ENCODE assay signal across 31 cellular contexts in the genomic region with DNA sequence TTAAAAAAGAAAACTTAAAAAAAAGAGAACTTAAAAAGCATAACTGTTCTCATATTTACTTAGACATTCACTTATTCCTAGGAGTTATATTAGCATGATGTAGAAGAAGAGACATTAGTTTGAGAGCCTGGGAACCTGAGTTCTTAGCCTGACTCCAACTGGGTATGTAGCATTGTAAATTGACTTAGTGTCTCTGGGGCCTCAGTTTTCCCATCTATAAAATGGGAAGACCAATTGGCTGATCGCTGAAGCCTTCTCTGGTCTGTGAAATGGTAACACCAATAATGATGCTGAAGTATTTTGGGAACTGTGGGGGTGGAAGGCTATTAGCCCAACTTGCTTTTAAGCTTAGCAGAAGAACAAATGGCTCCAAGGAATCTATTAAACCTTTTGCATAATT.
"Had no signal": no experiment of that assay in that cellular context is flagged by ENCODE, and none has a peak within 500 bp of the region (broad histone marks: within the 10 kb centered on the region; RNA-seq: fewer than 3 reads in every experiment).

No MANE protein-coding gene starts in this region.

- H3K27ac ChIP-seq: ascending aorta, cardiac muscle cell, colonic mucosa, esophagus muscularis mucosa, foreskin keratinocyte, gastrocnemius medialis had no signal

- ATAC-seq: activated CD4-positive, alpha-beta T cell treated with anti-CD3 and anti-CD28 coated beads for 36 hours; activated CD8-positive, alpha-beta memory T cell treated with anti-CD3 and anti-CD28 coated beads, Interleukin-2, amount 10 ng/mL, durations not matched to agents 7 days and 5 days; activated naive CD4-positive, alpha-beta T cell treated with anti-CD3 and anti-CD28 coated beads, Interleukin-2, amount 50 U/mL, for 72 hours; activated T-cell treated with anti-CD3 and anti-CD28 coated beads, Interleukin-2, amount 50 U/mL, for 72 hours; gastrocnemius medialis; heart left ventricle; T-helper 17 cell had no signal

- H3K4me3 ChIP-seq: ascending aorta, breast epithelium, cardiac muscle cell, colonic mucosa, dorsolateral prefrontal cortex, esophagus muscularis mucosa, gastrocnemius medialis, heart left ventricle had no signal

- H3K27me3 ChIP-seq: ascending aorta, breast epithelium, cardiac muscle cell, colonic mucosa, esophagus muscularis mucosa, gastrocnemius medialis, heart left ventricle had no signal

- DNase-seq: activated CD4-positive, alpha-beta memory T cell treated with anti-CD3 and anti-CD28 coated beads for 36 hours; activated CD4-positive, alpha-beta T cell treated with anti-CD3 and anti-CD28 coated beads for 36 hours; activated CD4-positive, CD25-positive, alpha-beta regulatory T cell; activated CD4-positive, CD25-positive, alpha-beta regulatory T cell treated with anti-CD3 and anti-CD28 coated beads, Interleukin-2, amount 50 U/mL, for 72 hours; activated CD8-positive, alpha-beta memory T cell treated with anti-CD3 and anti-CD28 coated beads, Interleukin-2, amount 10 ng/mL, durations not matched to agents 7 days and 5 days; activated CD8-positive, alpha-beta memory T cell treated with anti-CD3 and anti-CD28 coated beads, Interleukin-2, amount 50 U/mL, for 4 hours; activated CD8-positive, alpha-beta T cell treated with anti-CD3 and anti-CD28 coated beads, Interleukin-2, amount 10 ng/mL, durations not matched to agents 7 days and 5 days; activated gamma-delta T cell; activated naive CD4-positive, alpha-beta T cell; activated naive CD4-positive, alpha-beta T cell treated with anti-CD3 and anti-CD28 coated beads, Interleukin-2, amount 10 ng/mL, durations not matched to agents 7 days and 5 days; activated naive CD8-positive, alpha-beta T cell treated with anti-CD3 and anti-CD28 coated beads, Interleukin-2, amount 10 ng/mL, durations not matched to agents 7 days and 5 days; activated T-cell treated with anti-CD3 and anti-CD28 coated beads, Interleukin-2, amount 50 U/mL, for 1 hour; activated T-cell treated with anti-CD3 and anti-CD28 coated beads, Interleukin-2, amount 50 U/mL, for 72 hours; central memory CD4-positive, alpha-beta T cell; cerebellar nuclear complex; colonic mucosa; dorsolateral prefrontal cortex; effector memory CD4-positive, alpha-beta T cell; endodermal cell; erythroblast; gastrocnemius medialis; glutamatergic neuron; heart left ventricle; T-helper 17 cell; T1000 had no signal

- H3K36me3 ChIP-seq: breast epithelium, cardiac muscle cell, colonic mucosa, esophagus muscularis mucosa, gastrocnemius medialis, heart left ventricle had no signal

- H3K9me3 ChIP-seq: ascending aorta, breast epithelium, colonic mucosa, esophagus muscularis mucosa, gastrocnemius medialis, heart left ventricle had no signal
